ENCODE assay signal across 1 cellular context in the genomic region with DNA sequence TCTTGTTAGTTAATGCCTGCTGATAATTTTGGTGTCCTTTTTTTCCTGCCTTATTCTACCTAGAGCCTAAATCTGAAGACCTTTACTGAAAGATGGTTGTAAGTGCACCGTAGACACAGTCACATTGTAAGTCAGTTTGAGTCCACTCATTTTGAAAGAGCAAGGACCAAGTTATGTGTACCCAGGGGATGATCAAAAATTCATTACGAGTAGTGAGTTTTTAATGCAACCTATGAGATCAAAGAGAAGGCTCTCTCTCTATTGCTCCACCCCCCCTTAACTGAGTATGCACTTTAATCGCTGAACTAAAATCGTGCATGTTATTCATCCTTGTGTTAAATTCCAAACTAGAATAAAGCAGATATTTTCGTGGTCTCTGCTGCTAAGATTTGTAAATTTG.
TF ChIP-seq lines count a peak whose summit lies in the region.

No MANE protein-coding gene starts in this region.

TF ChIP-seq in SK-N-SH, 30 proteins besides CTCF, POLR2A, EP300 and RAD21 (continued from another document):
- TF ChIP-seq, protein P1, sequence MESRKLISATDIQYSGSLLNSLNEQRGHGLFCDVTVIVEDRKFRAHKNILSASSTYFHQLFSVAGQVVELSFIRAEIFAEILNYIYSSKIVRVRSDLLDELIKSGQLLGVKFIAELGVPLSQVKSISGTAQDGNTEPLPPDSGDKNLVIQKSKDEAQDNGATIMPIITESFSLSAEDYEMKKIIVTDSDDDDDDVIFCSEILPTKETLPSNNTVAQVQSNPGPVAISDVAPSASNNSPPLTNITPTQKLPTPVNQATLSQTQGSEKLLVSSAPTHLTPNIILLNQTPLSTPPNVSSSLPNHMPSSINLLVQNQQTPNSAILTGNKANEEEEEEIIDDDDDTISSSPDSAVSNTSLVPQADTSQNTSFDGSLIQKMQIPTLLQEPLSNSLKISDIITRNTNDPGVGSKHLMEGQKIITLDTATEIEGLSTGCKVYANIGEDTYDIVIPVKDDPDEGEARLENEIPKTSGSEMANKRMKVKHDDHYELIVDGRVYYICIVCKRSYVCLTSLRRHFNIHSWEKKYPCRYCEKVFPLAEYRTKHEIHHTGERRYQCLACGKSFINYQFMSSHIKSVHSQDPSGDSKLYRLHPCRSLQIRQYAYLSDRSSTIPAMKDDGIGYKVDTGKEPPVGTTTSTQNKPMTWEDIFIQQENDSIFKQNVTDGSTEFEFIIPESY (IDR thresholded peaks at IDR 0.05; ENCODE audit: borderline replicate concordance, low read depth), result no peak
- TF ChIP-seq ELF1 (IDR thresholded peaks at IDR 0.05), result no peak
- TF ChIP-seq EZH2phosphoT487 (IDR thresholded peaks at IDR 0.05; ENCODE audit: borderline replicate concordance, low read depth), result no peak
- no peak for TF ChIP-seq TCF12 (IDR thresholded peaks at IDR 0.05)
- TF ChIP-seq, protein P2, sequence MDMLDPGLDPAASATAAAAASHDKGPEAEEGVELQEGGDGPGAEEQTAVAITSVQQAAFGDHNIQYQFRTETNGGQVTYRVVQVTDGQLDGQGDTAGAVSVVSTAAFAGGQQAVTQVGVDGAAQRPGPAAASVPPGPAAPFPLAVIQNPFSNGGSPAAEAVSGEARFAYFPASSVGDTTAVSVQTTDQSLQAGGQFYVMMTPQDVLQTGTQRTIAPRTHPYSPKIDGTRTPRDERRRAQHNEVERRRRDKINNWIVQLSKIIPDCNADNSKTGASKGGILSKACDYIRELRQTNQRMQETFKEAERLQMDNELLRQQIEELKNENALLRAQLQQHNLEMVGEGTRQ (IDR thresholded peaks at IDR 0.05; ENCODE audit: borderline replicate concordance, low read depth, low read length), result no peak
- TF ChIP-seq, protein P3, sequence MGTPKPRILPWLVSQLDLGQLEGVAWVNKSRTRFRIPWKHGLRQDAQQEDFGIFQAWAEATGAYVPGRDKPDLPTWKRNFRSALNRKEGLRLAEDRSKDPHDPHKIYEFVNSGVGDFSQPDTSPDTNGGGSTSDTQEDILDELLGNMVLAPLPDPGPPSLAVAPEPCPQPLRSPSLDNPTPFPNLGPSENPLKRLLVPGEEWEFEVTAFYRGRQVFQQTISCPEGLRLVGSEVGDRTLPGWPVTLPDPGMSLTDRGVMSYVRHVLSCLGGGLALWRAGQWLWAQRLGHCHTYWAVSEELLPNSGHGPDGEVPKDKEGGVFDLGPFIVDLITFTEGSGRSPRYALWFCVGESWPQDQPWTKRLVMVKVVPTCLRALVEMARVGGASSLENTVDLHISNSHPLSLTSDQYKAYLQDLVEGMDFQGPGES (IDR thresholded peaks at IDR 0.05; ENCODE audit: low read depth, low read length), result no peak
- TF ChIP-seq SMC3 (IDR thresholded peaks at IDR 0.05; ENCODE audit: low read depth, low read length), result no peak
- TF ChIP-seq SIN3A (IDR thresholded peaks at IDR 0.05; ENCODE audit: borderline replicate concordance, low read depth, low read length), result no peak
- no peak for TF ChIP-seq POLR2AphosphoS5 (IDR thresholded peaks at IDR 0.05; ENCODE audit: low read depth, low read length)
- TF ChIP-seq MEF2A (IDR thresholded peaks at IDR 0.05; ENCODE audit: borderline replicate concordance, low read depth), result no peak
- no peak for TF ChIP-seq FOXM1 (IDR thresholded peaks at IDR 0.05; ENCODE audit: low read depth)
TF ChIP-seq in SK-N-SH: peak in this region for 0.
